ENCODE assay signal across 9 cellular contexts in the genomic region with DNA sequence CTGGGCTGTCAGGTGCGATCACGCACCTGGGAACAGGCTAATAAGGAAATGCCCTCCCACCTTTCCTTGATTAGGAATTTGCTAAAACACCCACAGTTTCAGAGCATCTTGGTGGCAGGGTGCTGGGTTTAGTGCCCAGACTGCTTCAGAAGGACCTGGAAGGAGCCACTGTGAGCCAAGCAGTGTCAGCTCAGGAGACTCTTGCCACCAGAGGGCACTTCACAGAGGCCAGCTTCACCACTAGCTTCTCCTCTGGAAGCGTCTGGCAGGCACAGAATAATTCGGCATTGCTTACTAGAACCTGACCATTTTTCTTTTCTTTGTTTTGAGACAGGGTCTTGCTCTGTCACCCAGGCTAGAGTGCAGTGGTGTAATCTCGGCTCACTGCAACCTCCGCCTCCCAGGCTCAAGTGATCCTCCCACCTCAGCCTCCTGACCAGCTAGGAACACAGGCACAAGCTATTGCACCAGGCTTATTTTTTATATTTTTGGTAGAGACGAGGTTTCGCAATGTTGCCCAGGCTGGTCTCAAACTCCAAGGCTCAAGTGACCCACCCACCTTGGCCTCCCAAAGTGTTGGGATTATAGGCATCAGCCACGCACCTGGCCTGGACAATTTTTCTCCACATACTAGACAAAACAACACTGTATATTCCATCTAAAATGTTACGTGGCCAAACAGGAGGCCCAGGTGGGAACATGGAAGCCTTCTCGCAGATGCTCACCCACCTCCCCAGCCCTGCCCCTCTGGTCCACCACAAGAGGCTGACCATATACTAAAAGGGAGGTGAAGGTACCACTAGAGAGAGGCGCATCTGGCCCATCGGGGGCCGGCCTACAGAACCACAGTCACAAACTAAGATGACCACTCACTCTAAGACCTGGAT. TPM values are rescaled to one million over a fixed set of nuclear protein-coding genes. Genes with fewer than 3 reads are reported as not detected.
DNase-seq lines count a peak whose midpoint lies in the region; ATAC-seq, FAIRE-seq and TF ChIP-seq lines count a peak whose summit lies in the region.
"Had no signal": no experiment of that assay in that cellular context is flagged by ENCODE, and none has a peak within 500 bp of the region (broad histone marks: within the 10 kb centered on the region; RNA-seq: fewer than 3 reads in every experiment).

No MANE protein-coding gene starts in this region.

- no peak overlapping the region for H3K4me3 Mint-ChIP-seq in activated naive CD8-positive, alpha-beta T cell treated with anti-CD3 and anti-CD28 coated beads, Interleukin-2, amount 50 U/mL, for 24 hours

- no peaks in the 10 kb centered on the region for H3K27me3 ChIP-seq in H7 (ENCODE audit: control insufficient read depth, insufficient read depth, low read length)
- H3K27me3 ChIP-seq in keratinocyte (ENCODE audit: control insufficient read depth, extremely low read depth, insufficient read depth, low read length), result no peaks in the 10 kb centered on the region

- H3K36me3 Mint-ChIP-seq in activated naive CD8-positive, alpha-beta T cell treated with anti-CD3 and anti-CD28 coated beads, Interleukin-2, amount 50 U/mL, for 24 hours (ENCODE audit: low read depth), result peaks cover 82% of the 10 kb centered on the region

- peak; percentile 82 for FAIRE-seq in keratinocyte (lab: Jason Lieb, UNC)

- no peaks in the 10 kb centered on the region for H3K79me2 ChIP-seq in keratinocyte (ENCODE audit: control insufficient read depth, insufficient read depth, low read length)

- H3K36me3 ChIP-seq in H7 (replicated peaks; ENCODE audit: control insufficient read depth, insufficient read depth, low read length) (peaks cover 59% of the 10 kb centered on the region), keratinocyte (ENCODE audit: control insufficient read depth in 2 of 2, extremely low read depth in 1 of 2, insufficient read depth in 2 of 2, low read length in 2 of 2) (peaks cover 46 to 52% of the 10 kb centered on the region in 2 experiments)

- DNase-seq in AG08395 (ENCODE audit: low spot score), result peak; percentile 52
- peak; percentile 61 for DNase-seq in H7
- DNase-seq in activated naive CD8-positive, alpha-beta T cell treated with anti-CD3 and anti-CD28 coated beads, Interleukin-2, amount 50 U/mL, for 24 hours, result no peak
- DNase-seq in keratinocyte (ENCODE audit: low read depth, low spot score), result no peak
- no peak for DNase-seq in NCI-H2029 treated with DMSO at 0.1 percent for 48 hours (lab: John Stamatoyannopoulos, UW)
- no peak for DNase-seq in GDM1 (lab: John Stamatoyannopoulos, UW)
- DNase-seq in kidney glomerular epithelial cell (lab: John Stamatoyannopoulos, UW), result no peak
- DNase-seq: naive B cell had no signal

- ATAC-seq in activated naive CD8-positive, alpha-beta T cell treated with anti-CD3 and anti-CD28 coated beads, Interleukin-2, amount 50 U/mL, for 24 hours, result peak; percentile 42
- ATAC-seq in GM21825 (IDR thresholded peaks at IDR 0.05; ENCODE audit: unreplicated experiment), result no peak

- H3K4me3 ChIP-seq in H7 (ENCODE audit: insufficient read depth, low read depth, low read length) (no peak overlapping the region), keratinocyte (ENCODE audit: control insufficient read depth in 2 of 3, extremely low read depth in 1 of 3, insufficient read depth in 2 of 3, low read depth in 1 of 3, low read length in 3 of 3) (no peak overlapping the region)

- no peaks in the 10 kb centered on the region for H3K9me1 ChIP-seq in keratinocyte (ENCODE audit: control insufficient read depth, extremely low read depth, insufficient read depth, low read length)

- H3K27ac ChIP-seq in keratinocyte (ENCODE audit: control insufficient read depth, insufficient read depth, low read length), result no peak overlapping the region

- no peak overlapping the region for H3K27ac Mint-ChIP-seq in activated naive CD8-positive, alpha-beta T cell treated with anti-CD3 and anti-CD28 coated beads, Interleukin-2, amount 50 U/mL, for 24 hours

- dilution Hi-C loops in keratinocyte (cut with MboI; ENCODE audit: extremely low pct_ligation_motif_present, low sequenced_read_pairs), result no loop called here

- H3K27me3 Mint-ChIP-seq in activated naive CD8-positive, alpha-beta T cell treated with anti-CD3 and anti-CD28 coated beads, Interleukin-2, amount 50 U/mL, for 24 hours, result no peaks in the 10 kb centered on the region
- H3K27me3 Mint-ChIP-seq: naive B cell had no signal

- no peak overlapping the region for H2AFZ ChIP-seq in keratinocyte (ENCODE audit: control insufficient read depth, low read length)

- no peaks in the 10 kb centered on the region for H3K9me3 ChIP-seq in keratinocyte (ENCODE audit: control insufficient read depth, low read depth, low read length)

- peaks cover 36% of the 10 kb centered on the region for H3K4me1 Mint-ChIP-seq in activated naive CD8-positive, alpha-beta T cell treated with anti-CD3 and anti-CD28 coated beads, Interleukin-2, amount 50 U/mL, for 24 hours

- H3K4me1 ChIP-seq in keratinocyte (ENCODE audit: control insufficient read depth, extremely low read depth, insufficient read depth, low read length), result no peaks in the 10 kb centered on the region

- peak in 2 of 3 experiments; percentile 48 to 70 for TF ChIP-seq CTCF in keratinocyte (optimal IDR thresholded peaks at IDR 0.05 in 1 of 3, IDR thresholded peaks at IDR 0.05 in 1 of 3, conservative IDR thresholded peaks at IDR 0.05 in 1 of 3; ENCODE audit: extremely low read depth in 1 of 3, insufficient read depth in 2 of 3, low read length in 3 of 3)

- no peaks in the 10 kb centered on the region for H3K9me3 Mint-ChIP-seq in activated naive CD8-positive, alpha-beta T cell treated with anti-CD3 and anti-CD28 coated beads, Interleukin-2, amount 50 U/mL, for 24 hours
- H3K9me3 Mint-ChIP-seq: naive B cell had no signal

- H3K4me2 ChIP-seq in keratinocyte (ENCODE audit: control insufficient read depth, extremely low read depth, insufficient read depth, low read depth, low read length), result no peak overlapping the region

- H4K20me1 ChIP-seq in keratinocyte (ENCODE audit: control insufficient read depth, extremely low read depth, insufficient read depth, low read length), result no peaks in the 10 kb centered on the region

- no peak overlapping the region for H3K9ac ChIP-seq in keratinocyte (ENCODE audit: control insufficient read depth, extremely low read depth, insufficient read depth, low read length)

RNA-seq across cellular contexts. Expression of a gene that starts 14.1 kb away (rescaled TPM):
- total RNA-seq in H7 (2014; rRNA removed; shearing (Covaris generic)), result 17.3 and 19.2 TPM in 2 replicates
- 9.6 to 24.7 TPM (median 21.8 TPM) in 3 replicates for polyA plus RNA-seq in keratinocyte
- polyA plus RNA-seq in keratinocyte (2011; ENCODE audit: low read depth), result 56.8 TPM
- 20.2 and 22.1 TPM in 2 replicates for polyA plus RNA-seq in keratinocyte (2011; cell fraction: cytosol; rRNA removed)
- polyA plus RNA-seq in keratinocyte (2011; cell fraction: nucleus; rRNA removed), result 24.9 and 28.4 TPM in 2 replicates
- 36.4 and 41.2 TPM in 2 replicates for polyA plus RNA-seq in keratinocyte (2012; ENCODE audit: low replicate concordance)
- 8.3 to 22.6 TPM (median 22.1 TPM) in 3 replicates for polyA minus RNA-seq in keratinocyte
- 15.3 TPM for polyA minus RNA-seq in keratinocyte (2011; cell fraction: cytosol; rRNA and poly(A)+ RNA removed)
- polyA minus RNA-seq in keratinocyte (2011; cell fraction: nucleus; rRNA and poly(A)+ RNA removed), result 12.2 and 17.5 TPM in 2 replicates

RNA-seq across cellular contexts. Expression of a gene that starts 14.2 kb away (rescaled TPM):
- total RNA-seq in H7 (2014; rRNA removed; shearing (Covaris generic)), result 0.48 and 1.9 TPM in 2 replicates
- polyA plus RNA-seq in keratinocyte, result 3.8 to 4.8 TPM (median 4.3 TPM) in 3 replicates
- 3.9 TPM for polyA plus RNA-seq in keratinocyte (2011; ENCODE audit: low read depth)
- polyA plus RNA-seq in keratinocyte (2011; cell fraction: cytosol; rRNA removed), result 4.5 and 5.3 TPM in 2 replicates
- 6.7 and 7.2 TPM in 2 replicates for polyA plus RNA-seq in keratinocyte (2011; cell fraction: nucleus; rRNA removed)
- polyA plus RNA-seq in keratinocyte (2012; ENCODE audit: low replicate concordance), result 3.2 and 7.4 TPM in 2 replicates
- polyA minus RNA-seq in keratinocyte, result 1.4 to 4.9 TPM (median 4.2 TPM) in 3 replicates
- polyA minus RNA-seq in keratinocyte (2011; cell fraction: cytosol; rRNA and poly(A)+ RNA removed), result 4.2 TPM
- 2.1 and 4.0 TPM in 2 replicates for polyA minus RNA-seq in keratinocyte (2011; cell fraction: nucleus; rRNA and poly(A)+ RNA removed)

Comparison
In these comparisons a context has a peak if more than half of its experiments do, and no peak if none do; other contexts are left out.
1. DNase-seq: peak in AG08395 (single experiment) and H7 (single experiment); none in activated naive CD8-positive, alpha-beta T cell treated with anti-CD3 and anti-CD28 coated beads, Interleukin-2, amount 50 U/mL, for 24 hours (single experiment), keratinocyte (single experiment), NCI-H2029 treated with DMSO at 0.1 percent for 48 hours (single experiment), GDM1 (single experiment) and kidney glomerular epithelial cell (single experiment).